21 cellular contexts compared by ENCODE assay signal in genomic region chr14:74521756-74522155, GRCh38. TPM values are rescaled to one million over a fixed set of nuclear protein-coding genes. Genes with fewer than 3 reads are reported as not detected.
DNase-seq lines count a peak whose midpoint lies in the region; ATAC-seq and TF ChIP-seq lines count a peak whose summit lies in the region.
"Had no signal": no experiment of that assay in that cellular context is flagged by ENCODE, and none has a peak within 500 bp of the region (broad histone marks: within the 10 kb centered on the region; RNA-seq: fewer than 3 reads in every experiment).

No MANE protein-coding gene starts in this region.

- H3K4me1 ChIP-seq in right cardiac atrium (ENCODE audit: control insufficient read depth, insufficient read depth, low read length) (no peaks in the 10 kb centered on the region), lower lobe of right lung (peaks cover 9% of the 10 kb centered on the region), osteoblast (ENCODE audit: insufficient read depth, low read length) (peaks cover 16% of the 10 kb centered on the region), spleen (peaks cover 0 to 12% (median 2%) of the 10 kb centered on the region in 6 donors)
- no peaks in the 10 kb centered on the region for H3K4me1 ChIP-seq in CD8-positive, alpha-beta T cell (ENCODE audit: insufficient read depth, low read length)
- H3K4me1 ChIP-seq: BE2C, Caco-2 had no signal

- no peak overlapping the region for H3K4me2 ChIP-seq in osteoblast (ENCODE audit: insufficient read depth, low read length)
- H3K4me2 ChIP-seq: BLaER1 had no signal

- H3K4me1 Mint-ChIP-seq in CD8-positive, alpha-beta T cell (ENCODE audit: low read depth): no peaks in the 10 kb centered on the region
- H3K4me1 Mint-ChIP-seq in activated T-helper 1 cell treated with anti-CD3 and anti-CD28 coated beads, Interleukin-12 subunit alpha, Interleukin-12 subunit beta, Interleukin-2, Interleukin-4 antibody, amounts not matched to agents 30 ng/mL and 10 ng/mL and 1 ng/mL, durations not matched to agents 14 hours and 24 hours and 36 hours (ENCODE audit: low read depth): no peaks in the 10 kb centered on the region

- H3K9me3 Mint-ChIP-seq in CD8-positive, alpha-beta T cell: no peaks in the 10 kb centered on the region
- no peaks in the 10 kb centered on the region for H3K9me3 Mint-ChIP-seq in activated T-helper 1 cell treated with anti-CD3 and anti-CD28 coated beads, Interleukin-12 subunit alpha, Interleukin-12 subunit beta, Interleukin-2, Interleukin-4 antibody, amounts not matched to agents 30 ng/mL and 10 ng/mL and 1 ng/mL, durations not matched to agents 14 hours and 24 hours and 36 hours
- H3K9me3 Mint-ChIP-seq: CD14-positive monocyte; CD4-positive, alpha-beta memory T cell had no signal

- H3K36me3 ChIP-seq in lower lobe of right lung: peaks cover 13% of the 10 kb centered on the region
- peaks cover 85% of the 10 kb centered on the region for H3K36me3 ChIP-seq in osteoblast (ENCODE audit: insufficient read depth, low read length)
- no peaks in the 10 kb centered on the region for H3K36me3 ChIP-seq in spleen
- H3K36me3 ChIP-seq in CD8-positive, alpha-beta T cell (ENCODE audit: insufficient read depth, low read length): no peaks in the 10 kb centered on the region
- H3K36me3 ChIP-seq: BE2C, BLaER1 had no signal

- peaks cover 2% of the 10 kb centered on the region for H3K27me3 Mint-ChIP-seq in CD8-positive, alpha-beta T cell (ENCODE audit: low read depth)
- peaks cover 13% of the 10 kb centered on the region for H3K27me3 Mint-ChIP-seq in activated T-helper 1 cell treated with anti-CD3 and anti-CD28 coated beads, Interleukin-12 subunit alpha, Interleukin-12 subunit beta, Interleukin-2, Interleukin-4 antibody, amounts not matched to agents 30 ng/mL and 10 ng/mL and 1 ng/mL, durations not matched to agents 14 hours and 24 hours and 36 hours (ENCODE audit: insufficient read depth)

- ATAC-seq in Right ventricle myocardium superior (ENCODE audit: poor library complexity): no peak
- ATAC-seq in right cardiac atrium: no peak
- ATAC-seq in lower lobe of right lung: no peak
- ATAC-seq in CD8-positive, alpha-beta T cell: no peak
- no peak for ATAC-seq in HG03378 (IDR thresholded peaks at IDR 0.05; ENCODE audit: unreplicated experiment)
- ATAC-seq: GM12878 had no signal

- no peak overlapping the region for H3K27ac Mint-ChIP-seq in CD8-positive, alpha-beta T cell
- H3K27ac Mint-ChIP-seq in activated T-helper 1 cell treated with anti-CD3 and anti-CD28 coated beads, Interleukin-12 subunit alpha, Interleukin-12 subunit beta, Interleukin-2, Interleukin-4 antibody, amounts not matched to agents 30 ng/mL and 10 ng/mL and 1 ng/mL, durations not matched to agents 14 hours and 24 hours and 36 hours: no peak overlapping the region
- H3K27ac Mint-ChIP-seq: CD14-positive monocyte; CD4-positive, alpha-beta memory T cell; CD4-positive, CD25-positive, alpha-beta regulatory T cell had no signal

- H3K9me3 ChIP-seq in right cardiac atrium (ENCODE audit: control insufficient read depth, low read length) (no peaks in the 10 kb centered on the region), lower lobe of right lung (no peaks in the 10 kb centered on the region), osteoblast (ENCODE audit: low read depth, low read length) (no peaks in the 10 kb centered on the region), spleen (no peaks in the 10 kb centered on the region)
- no peaks in the 10 kb centered on the region for H3K9me3 ChIP-seq in CD8-positive, alpha-beta T cell (ENCODE audit: low read length)
- H3K9me3 ChIP-seq: BE2C, BLaER1, Caco-2 had no signal

- WGBS in right cardiac atrium: 86% methylated on average over 10 of the region's 10 CpGs
- WGBS in spleen, 5 donors: 86 to 93% (median 88%) methylated on average over 8 to 10 of the region's 10 CpGs

- no peaks in the 10 kb centered on the region for H3K36me3 Mint-ChIP-seq in CD8-positive, alpha-beta T cell
- H3K36me3 Mint-ChIP-seq in activated T-helper 1 cell treated with anti-CD3 and anti-CD28 coated beads, Interleukin-12 subunit alpha, Interleukin-12 subunit beta, Interleukin-2, Interleukin-4 antibody, amounts not matched to agents 30 ng/mL and 10 ng/mL and 1 ng/mL, durations not matched to agents 14 hours and 24 hours and 36 hours (ENCODE audit: low read depth): no peaks in the 10 kb centered on the region
- H3K36me3 Mint-ChIP-seq: CD14-positive monocyte; CD4-positive, alpha-beta memory T cell; CD4-positive, CD25-positive, alpha-beta regulatory T cell had no signal

- no peak for TF ChIP-seq POLR2A in spleen (IDR thresholded peaks at IDR 0.05)

- H3K27ac ChIP-seq in right cardiac atrium (ENCODE audit: low read length) (no peak overlapping the region), lower lobe of right lung (no peak overlapping the region), osteoblast (ENCODE audit: low read depth, low read length) (no peak overlapping the region), spleen (no peak overlapping the region)
- no peak overlapping the region for H3K27ac ChIP-seq in CD8-positive, alpha-beta T cell (ENCODE audit: low read depth, low read length)
- H3K27ac ChIP-seq: BLaER1 had no signal

- CTCF ChIA-PET in CD8-positive, alpha-beta T cell (lab: Charles Lee): no interaction called here

- no peaks in the 10 kb centered on the region for H4K20me1 ChIP-seq in osteoblast (ENCODE audit: insufficient read depth, low read length)
- H4K20me1 ChIP-seq: BLaER1 had no signal

- intact Hi-C loops in Right ventricle myocardium superior (cut with DNase I) (no loop called here), right cardiac atrium (cut with DNase I) (no loop called here), lower lobe of right lung (cut with DNase I) (no loop called here), spleen (cut with DNase I; ENCODE audit: low total_unique reads) (no loop called here)
- intact Hi-C loops in CD8-positive, alpha-beta T cell (cut with DNase I, micrococcal nuclease): no loop called here
- intact Hi-C loops in activated T-helper 1 cell treated with anti-CD3 and anti-CD28 coated beads, Interleukin-12 subunit alpha, Interleukin-12 subunit beta, Interleukin-2, Interleukin-4 antibody, amounts not matched to agents 30 ng/mL and 10 ng/mL and 1 ng/mL, durations not matched to agents 14 hours and 24 hours and 36 hours (cut with micrococcal nuclease): no loop called here

- H3K4me3 ChIP-seq in right cardiac atrium (ENCODE audit: low read length): no peak overlapping the region
- no peak overlapping the region for H3K4me3 ChIP-seq in lower lobe of right lung
- no peak overlapping the region for H3K4me3 ChIP-seq in osteoblast (ENCODE audit: insufficient read depth, low read length)
- no peak overlapping the region for H3K4me3 ChIP-seq in spleen
- H3K4me3 ChIP-seq in CD8-positive, alpha-beta T cell (ENCODE audit: low read depth, low read length): no peak overlapping the region
- H3K4me3 ChIP-seq: BLaER1, GM12878 had no signal

- DNase-seq in Right ventricle myocardium superior (peak; percentile 26), right cardiac atrium (no peak), lower lobe of right lung (peak; percentile 28), osteoblast (ENCODE audit: insufficient read length, low spot score, missing footprints) (peak; percentile 5), spleen (peak; percentile 68)
- no peak for DNase-seq in CD8-positive, alpha-beta T cell
- DNase-seq in activated T-helper 1 cell treated with anti-CD3 and anti-CD28 coated beads, Interleukin-12 subunit alpha, Interleukin-12 subunit beta, Interleukin-2, Interleukin-4 antibody, amounts not matched to agents 30 ng/mL and 10 ng/mL and 1 ng/mL, durations not matched to agents 14 hours and 24 hours and 36 hours (ENCODE audit: low spot score): no peak
- DNase-seq: 8988T; ACHN; BE2C; C1 segment of cervical spinal cord; Caco-2; Calu3; CD4-positive, alpha-beta memory T cell; CD4-positive, CD25-positive, alpha-beta regulatory T cell; DMS79 treated with DMSO at 0.1 percent for 48 hours; GDM1 had no signal

- H3K79me2 ChIP-seq in osteoblast (ENCODE audit: insufficient read depth, low read length): no peaks in the 10 kb centered on the region

- H3K4me3 Mint-ChIP-seq in CD8-positive, alpha-beta T cell: no peak overlapping the region
- H3K4me3 Mint-ChIP-seq in activated T-helper 1 cell treated with anti-CD3 and anti-CD28 coated beads, Interleukin-12 subunit alpha, Interleukin-12 subunit beta, Interleukin-2, Interleukin-4 antibody, amounts not matched to agents 30 ng/mL and 10 ng/mL and 1 ng/mL, durations not matched to agents 14 hours and 24 hours and 36 hours: no peak overlapping the region
- H3K4me3 Mint-ChIP-seq: CD4-positive, alpha-beta memory T cell had no signal

- POLR2A ChIA-PET in CD8-positive, alpha-beta T cell (lab: Charles Lee): no interaction called here

- no peak overlapping the region for H2AFZ ChIP-seq in osteoblast (ENCODE audit: low read length)

- H3K27me3 ChIP-seq in right cardiac atrium (ENCODE audit: control insufficient read depth, insufficient read depth): no peaks in the 10 kb centered on the region
- H3K27me3 ChIP-seq in lower lobe of right lung (ENCODE audit: low read depth): no peaks in the 10 kb centered on the region
- H3K27me3 ChIP-seq in osteoblast (ENCODE audit: insufficient read depth, low read length): no peaks in the 10 kb centered on the region
- peaks cover 0 to 2% (median 0%) of the 10 kb centered on the region in 7 donors for H3K27me3 ChIP-seq in spleen (replicated peaks in 1 of 7)
- no peaks in the 10 kb centered on the region for H3K27me3 ChIP-seq in CD8-positive, alpha-beta T cell (ENCODE audit: insufficient read depth, low read length)
- H3K27me3 ChIP-seq: BLaER1 had no signal

- TF ChIP-seq CTCF in lower lobe of right lung (IDR thresholded peaks at IDR 0.05): no peak
- TF ChIP-seq CTCF in osteoblast (IDR thresholded peaks at IDR 0.05; ENCODE audit: extremely low read depth, low read depth, low read length): no peak
- TF ChIP-seq CTCF in spleen (IDR thresholded peaks at IDR 0.05 in 8 of 11, conservative IDR thresholded peaks at IDR 0.05 in 3 of 11): no peak
- TF ChIP-seq CTCF in CD8-positive, alpha-beta T cell (IDR thresholded peaks at IDR 0.05): no peak

RNA-seq across cellular contexts. Expression of gene ISCA2, which starts 28.2 kb away (rescaled TPM):
- total RNA-seq in Right ventricle myocardium superior (38.3 TPM), right cardiac atrium (10 to 100 TPM; 29.2 to 40.0 (median 34.9) TPM), lower lobe of right lung (23.4 TPM), osteoblast (8.7 and 18.6 TPM in 2 replicates), spleen (10 to 100 TPM; 11.7 to 24.7 (median 19.0) TPM)
- polyA plus RNA-seq in right cardiac atrium (45.1 TPM), spleen (10 to 100 TPM; 25.8 to 28.9 (median 26.0) TPM)
- 10 to 100 TPM; 18.6 to 24.0 TPM for total RNA-seq in CD8-positive, alpha-beta T cell
- 18.8 and 20.2 TPM in 2 replicates for total RNA-seq in activated T-helper 1 cell treated with anti-CD3 and anti-CD28 coated beads, Interleukin-12 subunit alpha, Interleukin-12 subunit beta, Interleukin-2, Interleukin-4 antibody, amounts not matched to agents 30 ng/mL and 10 ng/mL and 1 ng/mL, durations not matched to agents 14 hours and 24 hours and 36 hours

RNA-seq across cellular contexts. Expression of gene NPC2, which starts 28.7 kb away (rescaled TPM):
- total RNA-seq in Right ventricle myocardium superior (75.8 TPM), right cardiac atrium (100 to 1,000 TPM; 116 to 142 (median 120) TPM), lower lobe of right lung (670 TPM), osteoblast (266 and 291 TPM in 2 replicates), spleen (100 to 1,000 TPM; 191 to 956 (median 322) TPM)
- polyA plus RNA-seq in right cardiac atrium (170 TPM), spleen (100 to 1,000 TPM; 202 to 299 (median 221) TPM)
- total RNA-seq in CD8-positive, alpha-beta T cell: 10 to 100 TPM; 24.6 to 25.4 TPM
- 8.2 and 8.6 TPM in 2 replicates for total RNA-seq in activated T-helper 1 cell treated with anti-CD3 and anti-CD28 coated beads, Interleukin-12 subunit alpha, Interleukin-12 subunit beta, Interleukin-2, Interleukin-4 antibody, amounts not matched to agents 30 ng/mL and 10 ng/mL and 1 ng/mL, durations not matched to agents 14 hours and 24 hours and 36 hours

Comparison
In these comparisons a context has a peak if more than half of its experiments do, and no peak if none do; other contexts are left out.
1. DNase-seq: peak in Right ventricle myocardium superior (single experiment), lower lobe of right lung (single experiment), osteoblast (single experiment) and spleen (single experiment); none in right cardiac atrium (0 of 3), CD8-positive, alpha-beta T cell (0 of 7) and activated T-helper 1 cell treated with anti-CD3 and anti-CD28 coated beads, Interleukin-12 subunit alpha, Interleukin-12 subunit beta, Interleukin-2, Interleukin-4 antibody, amounts not matched to agents 30 ng/mL and 10 ng/mL and 1 ng/mL, durations not matched to agents 14 hours and 24 hours and 36 hours (single experiment).